In the genomic region with DNA sequence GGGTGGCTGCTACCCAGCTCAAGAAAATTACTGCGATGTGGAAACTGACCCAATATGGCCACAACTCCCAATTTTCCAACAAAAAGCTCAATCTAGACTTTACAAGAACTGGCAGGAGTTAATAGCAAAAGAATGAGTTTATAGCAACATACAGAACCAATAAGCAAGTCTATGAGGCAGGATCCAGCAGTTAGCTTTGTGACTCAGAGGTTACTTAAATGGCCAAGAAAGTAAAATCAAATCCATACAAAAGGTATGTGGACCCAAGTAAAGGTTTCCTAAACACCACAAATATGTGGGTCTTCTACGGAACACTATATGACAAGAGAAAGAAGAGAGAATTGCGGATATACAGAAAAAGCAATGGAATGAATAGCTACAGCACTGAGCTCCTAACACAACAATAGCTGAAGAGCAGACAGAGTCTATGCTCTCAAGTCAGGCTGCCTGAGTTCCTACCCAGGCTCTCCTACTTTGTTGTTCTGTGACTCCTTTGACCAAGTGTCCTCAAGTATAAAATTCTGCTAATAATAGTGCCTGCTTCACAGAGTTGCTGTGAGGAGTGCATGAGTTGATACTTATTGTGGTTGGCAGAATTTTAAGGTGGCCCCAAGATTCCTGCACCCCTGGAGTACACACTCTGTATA, we compare ENCODE assay signal across 22 cellular contexts.
DNase-seq lines count a peak whose midpoint lies in the region; ATAC-seq, FAIRE-seq and TF ChIP-seq lines count a peak whose summit lies in the region.
"Had no signal": no experiment of that assay in that cellular context is flagged by ENCODE, and none has a peak within 500 bp of the region (broad histone marks: within the 10 kb centered on the region; RNA-seq: fewer than 3 reads in every experiment).

No MANE protein-coding gene starts in this region.

- H3K36me3 Mint-ChIP-seq in chondrocyte (ENCODE audit: low read depth), result no peaks in the 10 kb centered on the region
- H3K36me3 Mint-ChIP-seq: activated naive CD4-positive, alpha-beta T cell treated with anti-CD3 and anti-CD28 coated beads, Interleukin-2, amount 10 ng/mL, durations not matched to agents 7 days and 5 days; CD14-positive monocyte; natural killer cell had no signal

- H3K4me1 ChIP-seq in IMR-90 (ENCODE audit: control insufficient read depth, insufficient read depth, low read length) (peaks cover 10% of the 10 kb centered on the region), keratinocyte (ENCODE audit: control insufficient read depth, extremely low read depth, insufficient read depth, low read length) (peaks cover 5% of the 10 kb centered on the region), upper lobe of right lung (no peaks in the 10 kb centered on the region), MM.1S (ENCODE audit: low read length) (no peaks in the 10 kb centered on the region)

- H3K4me1 Mint-ChIP-seq in chondrocyte (ENCODE audit: low read depth), result peaks cover 35% of the 10 kb centered on the region
- H3K4me1 Mint-ChIP-seq: activated naive CD4-positive, alpha-beta T cell treated with anti-CD3 and anti-CD28 coated beads, Interleukin-2, amount 10 ng/mL, durations not matched to agents 7 days and 5 days; CD14-positive monocyte had no signal

- DNase-seq in IMR-90 (peak; percentile 61), chondrocyte (ENCODE audit: low spot score) (no peak), keratinocyte (ENCODE audit: low read depth, low spot score) (no peak), upper lobe of right lung (no peak), MM.1S (no peak), posterior cingulate gyrus (no peak)
- DNase-seq: activated CD4-positive, CD25-positive, alpha-beta regulatory T cell; activated naive CD4-positive, alpha-beta T cell treated with anti-CD3 and anti-CD28 coated beads, Interleukin-2, amount 10 ng/mL, durations not matched to agents 7 days and 5 days; caudate nucleus; dermis blood vessel endothelial cell; DND-41; islet precursor cell; natural killer cell; NCI-H2081; NCI-H345; NCI-H748 treated with DMSO at 0.1 percent for 48 hours; ovary; SIG-M5; upper lobe of left lung had no signal

- H3K79me2 ChIP-seq in keratinocyte (ENCODE audit: control insufficient read depth, insufficient read depth, low read length), result no peaks in the 10 kb centered on the region
- no peaks in the 10 kb centered on the region for H3K79me2 ChIP-seq in MM.1S (ENCODE audit: low read length)

- H3K18ac ChIP-seq in IMR-90 (ENCODE audit: low read depth, low read length), result peak overlapping the region; percentile 47; the same call in 1 of the 2 replicates

- H3K27ac ChIP-seq in IMR-90 (ENCODE audit: insufficient read depth, low read length) (no peak overlapping the region), keratinocyte (ENCODE audit: control insufficient read depth, insufficient read depth, low read length) (no peak overlapping the region), upper lobe of right lung (no peak overlapping the region), MM.1S (ENCODE audit: low read length) (no peak overlapping the region)
- H3K27ac ChIP-seq: ovary, upper lobe of left lung had no signal

- H3K4me3 Mint-ChIP-seq in chondrocyte (ENCODE audit: unreplicated experiment), result no peak overlapping the region
- H3K4me3 Mint-ChIP-seq: activated naive CD4-positive, alpha-beta T cell treated with anti-CD3 and anti-CD28 coated beads, Interleukin-2, amount 10 ng/mL, durations not matched to agents 7 days and 5 days; CD14-positive monocyte; natural killer cell had no signal

- H3K9me3 ChIP-seq in IMR-90 (ENCODE audit: control insufficient read depth, insufficient read depth, low read length) (no peaks in the 10 kb centered on the region), keratinocyte (ENCODE audit: control insufficient read depth, low read depth, low read length) (no peaks in the 10 kb centered on the region), upper lobe of right lung (no peaks in the 10 kb centered on the region), MM.1S (replicated peaks; ENCODE audit: insufficient read depth, low read length) (no peaks in the 10 kb centered on the region)
- H3K9me3 ChIP-seq: ovary, upper lobe of left lung had no signal

- H4K5ac ChIP-seq in IMR-90 (ENCODE audit: low read depth, low read length), result no peak overlapping the region; the same call in 1 of the 2 replicates

- no peak overlapping the region for H2BK5ac ChIP-seq in IMR-90 (ENCODE audit: low read depth, low read length, poor library complexity, severe bottlenecking)

- no CpG with 5 or more reads among the region's 3 CpGs for WGBS in IMR-90 (ENCODE audit: extremely low coverage in 2 of 2, insufficient read length in 1 of 2), 2 experiments

- H3K27me3 ChIP-seq in IMR-90 (ENCODE audit: control insufficient read depth, insufficient read depth, low read length) (no peaks in the 10 kb centered on the region), keratinocyte (ENCODE audit: control insufficient read depth, extremely low read depth, insufficient read depth, low read length) (no peaks in the 10 kb centered on the region), upper lobe of right lung (no peaks in the 10 kb centered on the region), MM.1S (replicated peaks; ENCODE audit: insufficient read depth, low read length) (no peaks in the 10 kb centered on the region)
- H3K27me3 ChIP-seq: ovary, upper lobe of left lung had no signal

- H2BK20ac ChIP-seq in IMR-90 (ENCODE audit: low read depth, low read length), result 0 out of 2 replicates have a peak overlapping the region, but pooled peaks have one; percentile 1

- no peaks in the 10 kb centered on the region; the same call in 1 of the 2 replicates for H3K9me1 ChIP-seq in IMR-90 (ENCODE audit: insufficient read depth, low read length)
- H3K9me1 ChIP-seq in keratinocyte (ENCODE audit: control insufficient read depth, extremely low read depth, insufficient read depth, low read length), result no peaks in the 10 kb centered on the region

- H4K91ac ChIP-seq in IMR-90 (ENCODE audit: insufficient read depth, low read depth, low read length), result no peak overlapping the region

- H3K4ac ChIP-seq in IMR-90 (ENCODE audit: low read depth, low read length), result no peak overlapping the region

- no peaks in the 10 kb centered on the region for H3K9me3 Mint-ChIP-seq in chondrocyte (ENCODE audit: low read depth)
- H3K9me3 Mint-ChIP-seq: activated naive CD4-positive, alpha-beta T cell treated with anti-CD3 and anti-CD28 coated beads, Interleukin-2, amount 10 ng/mL, durations not matched to agents 7 days and 5 days; natural killer cell had no signal

- H3K36me3 ChIP-seq in IMR-90 (ENCODE audit: control insufficient read depth, insufficient read depth, low read length) (no peaks in the 10 kb centered on the region), keratinocyte (ENCODE audit: control insufficient read depth in 2 of 2, extremely low read depth in 1 of 2, insufficient read depth in 2 of 2, low read length in 2 of 2) (no peaks in the 10 kb centered on the region), upper lobe of right lung (no peaks in the 10 kb centered on the region), MM.1S (replicated peaks; ENCODE audit: insufficient read depth, low read length) (no peaks in the 10 kb centered on the region)
- H3K36me3 ChIP-seq: ovary, upper lobe of left lung had no signal

- peak; percentile 32 for FAIRE-seq in keratinocyte (lab: Jason Lieb, UNC)
- FAIRE-seq: endometrium had no signal

- TF ChIP-seq POLR2A in IMR-90 (IDR thresholded peaks at IDR 0.05; ENCODE audit: low read depth, low read length), result no peak

- no peaks in the 10 kb centered on the region for H3K9me2 ChIP-seq in MM.1S (replicated peaks; ENCODE audit: insufficient read depth, low read length)

- H2AK9ac ChIP-seq in IMR-90 (replicated peaks; ENCODE audit: low read depth, low read length, poor library complexity), result no peak overlapping the region

- H2AFZ ChIP-seq in IMR-90 (replicated peaks; ENCODE audit: low read length, poor library complexity) (no peak overlapping the region), keratinocyte (ENCODE audit: control insufficient read depth, low read length) (no peak overlapping the region), MM.1S (ENCODE audit: low read length) (no peak overlapping the region)

- intact Hi-C loops in IMR-90 (cut with micrococcal nuclease) (no loop called here), upper lobe of right lung (cut with DNase I) (no loop called here), posterior cingulate gyrus (cut with DNase I) (no loop called here)

- H2BK15ac ChIP-seq in IMR-90 (ENCODE audit: low read depth, low read length), result no peak overlapping the region

- CTCF ChIA-PET in IMR-90 (lab: Yijun Ruan, JAX), result no interaction called here

- TF ChIP-seq RAD21 in IMR-90 (IDR thresholded peaks at IDR 0.05; ENCODE audit: low read length), result no peak

- no TSS peak for BruUV-seq in IMR-90 (replicated peaks; lab: Mats Ljungman, UMichigan)

- H3K79me1 ChIP-seq in IMR-90 (ENCODE audit: low read depth in 1 of 2, low read length in 2 of 2), result peaks cover 0 to 3% of the 10 kb centered on the region in 2 experiments; a peak in 1 of 4 replicates

- H3K4me3 ChIP-seq in IMR-90 (ENCODE audit: insufficient read depth, low read depth, low read length), result no peak overlapping the region
- H3K4me3 ChIP-seq in keratinocyte (ENCODE audit: control insufficient read depth in 2 of 3, extremely low read depth in 1 of 3, insufficient read depth in 2 of 3, low read depth in 1 of 3, low read length in 3 of 3), result no peak overlapping the region
- H3K4me3 ChIP-seq in upper lobe of right lung, result no peak overlapping the region
- no peak overlapping the region for H3K4me3 ChIP-seq in MM.1S (ENCODE audit: low read length)
- H3K4me3 ChIP-seq: ovary, upper lobe of left lung had no signal

- dilution Hi-C loops in IMR-90 (cut with HindIII; ENCODE audit: low sequenced_read_pairs, unreplicated experiment), result no loop called here
- dilution Hi-C loops in keratinocyte (cut with MboI; ENCODE audit: extremely low pct_ligation_motif_present, low sequenced_read_pairs), result no loop called here

- H3K23ac ChIP-seq in IMR-90 (ENCODE audit: low read depth, low read length), result no peak overlapping the region

- no peaks in the 10 kb centered on the region for H3F3A ChIP-seq in MM.1S (ENCODE audit: insufficient read depth, low read length)

- no peak for TF ChIP-seq CTCF in IMR-90 (conservative IDR thresholded peaks at IDR 0.05; ENCODE audit: low read depth, low read length)
- no peak for TF ChIP-seq CTCF in chondrocyte (IDR thresholded peaks at IDR 0.05)
- no peak for TF ChIP-seq CTCF in keratinocyte (optimal IDR thresholded peaks at IDR 0.05 in 1 of 3, IDR thresholded peaks at IDR 0.05 in 1 of 3, conservative IDR thresholded peaks at IDR 0.05 in 1 of 3; ENCODE audit: extremely low read depth in 1 of 3, insufficient read depth in 2 of 3, low read length in 3 of 3)
- no peak for TF ChIP-seq CTCF in upper lobe of right lung (IDR thresholded peaks at IDR 0.05)
- TF ChIP-seq CTCF in MM.1S (IDR thresholded peaks at IDR 0.05; ENCODE audit: low read length), result no peak

- H2AK5ac ChIP-seq in IMR-90 (ENCODE audit: low read depth, low read length), result no peak overlapping the region; the same call in 1 of the 2 replicates

- POLR2A ChIA-PET in IMR-90 (lab: Charles Lee; ENCODE audit: unreplicated experiment), result interaction anchor here (0.6 kb wide), 1 partner anchor 34 kb away, joined by 3 read pairs; no protein-coding TSS in a partner anchor

- ATAC-seq in IMR-90 (ENCODE audit: low read depth) (peak; percentile 75), upper lobe of right lung (peak; percentile 50), GM21390 (IDR thresholded peaks at IDR 0.05; ENCODE audit: unreplicated experiment) (no peak)
- ATAC-seq: natural killer cell had no signal

- in situ Hi-C loops in IMR-90 (cut with MboI; ENCODE audit: low sequenced_read_pairs), result no loop called here

- no peak overlapping the region for H4K8ac ChIP-seq in IMR-90 (ENCODE audit: low read depth in 2 of 2, low read length in 2 of 2)

- H3K9ac ChIP-seq in IMR-90 (ENCODE audit: low read depth, low read length) (no peak overlapping the region), keratinocyte (ENCODE audit: control insufficient read depth, extremely low read depth, insufficient read depth, low read length) (no peak overlapping the region), MM.1S (ENCODE audit: low read length) (no peak overlapping the region)

- H3K4me2 ChIP-seq in IMR-90 (ENCODE audit: low read depth, low read length) (no peak overlapping the region; the same call in 1 of the 2 replicates), keratinocyte (ENCODE audit: control insufficient read depth, extremely low read depth, insufficient read depth, low read depth, low read length) (no peak overlapping the region), MM.1S (ENCODE audit: low read depth, low read length) (no peak overlapping the region)

- H3K27me3 Mint-ChIP-seq in chondrocyte (ENCODE audit: low read depth), result no peaks in the 10 kb centered on the region
- H3K27me3 Mint-ChIP-seq: activated naive CD4-positive, alpha-beta T cell treated with anti-CD3 and anti-CD28 coated beads, Interleukin-2, amount 10 ng/mL, durations not matched to agents 7 days and 5 days had no signal

- H2BK120ac ChIP-seq in IMR-90 (ENCODE audit: low read depth, low read length), result no peak overlapping the region

- no peak overlapping the region for H3K56ac ChIP-seq in IMR-90 (ENCODE audit: extremely low read depth, insufficient read depth, low read length)

- H3K14ac ChIP-seq in IMR-90 (replicated peaks; ENCODE audit: low read depth, low read length), result no peak overlapping the region

- peak overlapping the region; percentile 87 for H3K27ac Mint-ChIP-seq in chondrocyte (ENCODE audit: unreplicated experiment)
- H3K27ac Mint-ChIP-seq: activated naive CD4-positive, alpha-beta T cell treated with anti-CD3 and anti-CD28 coated beads, Interleukin-2, amount 10 ng/mL, durations not matched to agents 7 days and 5 days; CD14-positive monocyte; natural killer cell had no signal

- H4K20me1 ChIP-seq in IMR-90 (ENCODE audit: insufficient read depth, low read length) (no peaks in the 10 kb centered on the region), keratinocyte (ENCODE audit: control insufficient read depth, extremely low read depth, insufficient read depth, low read length) (no peaks in the 10 kb centered on the region), MM.1S (ENCODE audit: insufficient read depth, low read length) (no peaks in the 10 kb centered on the region)
